Comparison of ENCODE assay signal across 14 cellular contexts in the genomic region with DNA sequence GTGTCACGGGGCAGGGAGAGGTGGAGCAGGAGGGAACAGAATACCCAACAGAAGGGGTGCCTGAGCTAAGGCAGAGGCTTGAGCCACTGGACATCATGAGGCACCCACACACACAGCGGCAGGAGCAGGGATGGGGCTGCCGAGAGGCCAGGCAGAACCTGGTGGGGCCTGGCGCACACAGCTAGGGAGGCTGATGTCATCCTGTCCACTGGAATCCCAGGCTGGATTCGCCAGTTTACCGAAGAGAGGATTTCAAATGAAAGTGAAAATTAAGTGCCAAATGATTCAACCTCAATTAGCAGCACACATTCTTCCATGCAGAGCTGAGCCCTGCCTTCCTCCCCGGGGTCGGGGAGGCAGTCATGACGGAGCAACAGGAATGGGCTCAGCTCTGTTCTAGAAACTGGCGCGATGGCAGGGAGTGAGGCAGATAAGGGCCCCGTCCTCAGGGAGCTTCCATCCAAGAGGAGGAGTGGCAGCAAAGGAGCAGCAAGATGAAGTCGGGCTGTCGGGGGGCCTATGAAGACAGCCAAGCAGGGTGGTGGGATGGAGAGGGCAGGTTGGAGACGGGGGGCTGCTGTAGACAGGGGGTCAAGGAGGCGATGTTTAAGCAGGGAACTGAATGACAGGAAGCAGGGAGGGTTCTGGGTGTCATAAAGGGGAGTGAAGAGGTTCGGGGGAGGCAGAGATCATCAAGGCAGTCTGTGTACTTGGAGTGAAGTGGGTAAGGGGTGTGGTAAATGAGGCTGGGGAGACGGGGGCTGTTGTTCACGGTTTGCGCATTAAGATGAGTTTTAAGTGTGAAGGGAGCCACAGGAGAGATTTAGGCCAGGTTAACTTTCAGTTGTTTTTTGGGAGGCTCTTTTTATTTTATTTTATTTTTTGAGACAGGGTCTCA. TPM values are rescaled to one million over a fixed set of nuclear protein-coding genes. Genes with fewer than 3 reads are reported as not detected.
A peak's percentile ranks its signal among the peaks of the same experiment; 100 is the strongest.
DNase-seq lines count a peak whose midpoint lies in the region; ATAC-seq, FAIRE-seq and TF ChIP-seq lines count a peak whose summit lies in the region.
"Had no signal": no experiment of that assay in that cellular context is flagged by ENCODE, and none has a peak within 500 bp of the region (broad histone marks: within the 10 kb centered on the region; RNA-seq: fewer than 3 reads in every experiment).

No MANE protein-coding gene starts in this region.

- H3K9me3 ChIP-seq in pancreas: no peaks in the 10 kb centered on the region

- H3K27me3 ChIP-seq in pancreas: no peaks in the 10 kb centered on the region

- H3K9me3 Mint-ChIP-seq in activated T-helper 2 cell treated with anti-CD3 and anti-CD28 coated beads, Interferon-gamma antibody, Interleukin-2, Interleukin-4, amounts not matched to agents 10 μg/mL and 5 μg/mL and 100 μg/mL, durations not matched to agents 14 hours and 24 hours and 36 hours: no peaks in the 10 kb centered on the region

- H3K4me3 Mint-ChIP-seq in activated T-helper 2 cell treated with anti-CD3 and anti-CD28 coated beads, Interferon-gamma antibody, Interleukin-2, Interleukin-4, amounts not matched to agents 10 μg/mL and 5 μg/mL and 100 μg/mL, durations not matched to agents 14 hours and 24 hours and 36 hours (ENCODE audit: low read depth): peak overlapping the region; percentile 80

- peak overlapping the region; percentile 94 for H3K27ac Mint-ChIP-seq in activated T-helper 2 cell treated with anti-CD3 and anti-CD28 coated beads, Interferon-gamma antibody, Interleukin-2, Interleukin-4, amounts not matched to agents 10 μg/mL and 5 μg/mL and 100 μg/mL, durations not matched to agents 14 hours and 24 hours and 36 hours

- TF ChIP-seq POLR2A in GM18951 (IDR thresholded peaks at IDR 0.05; ENCODE audit: extremely low read depth, insufficient read depth, insufficient read length): peak; percentile 19

- peaks cover 96% of the 10 kb centered on the region for H3K36me3 Mint-ChIP-seq in activated T-helper 2 cell treated with anti-CD3 and anti-CD28 coated beads, Interferon-gamma antibody, Interleukin-2, Interleukin-4, amounts not matched to agents 10 μg/mL and 5 μg/mL and 100 μg/mL, durations not matched to agents 14 hours and 24 hours and 36 hours (ENCODE audit: low read depth)

- no peak for FAIRE-seq in pancreas (lab: Jason Lieb, UNC)

- intact Hi-C loops in activated T-helper 2 cell treated with anti-CD3 and anti-CD28 coated beads, Interferon-gamma antibody, Interleukin-2, Interleukin-4, amounts not matched to agents 10 μg/mL and 5 μg/mL and 100 μg/mL, durations not matched to agents 14 hours and 24 hours and 36 hours (cut with micrococcal nuclease): loop anchor here (10.0 kb wide), 1 partner anchor 367 kb away; a partner anchor contains a TSS
- intact Hi-C loops in pancreas (cut with DNase I): no loop called here

- ATAC-seq in pancreas: no peak
- ATAC-seq in HG02642 (IDR thresholded peaks at IDR 0.05; ENCODE audit: poor library complexity, unreplicated experiment): no peak

- H3K36me3 ChIP-seq in pancreas: no peaks in the 10 kb centered on the region

- WGBS in pancreas, 2 donors: 66 to 70% methylated on average over 20 of the region's 20 CpGs

- in situ Hi-C loops in GM18951 (cut with MboI; ENCODE audit: low sequenced_read_pairs, unreplicated experiment): no loop called here

- peaks cover 89% of the 10 kb centered on the region for H3K4me1 Mint-ChIP-seq in activated T-helper 2 cell treated with anti-CD3 and anti-CD28 coated beads, Interferon-gamma antibody, Interleukin-2, Interleukin-4, amounts not matched to agents 10 μg/mL and 5 μg/mL and 100 μg/mL, durations not matched to agents 14 hours and 24 hours and 36 hours (ENCODE audit: low read depth)

- no peaks in the 10 kb centered on the region for H3K4me1 ChIP-seq in pancreas

- no peaks in the 10 kb centered on the region for H3K27me3 Mint-ChIP-seq in activated T-helper 2 cell treated with anti-CD3 and anti-CD28 coated beads, Interferon-gamma antibody, Interleukin-2, Interleukin-4, amounts not matched to agents 10 μg/mL and 5 μg/mL and 100 μg/mL, durations not matched to agents 14 hours and 24 hours and 36 hours (ENCODE audit: low read depth)

- H3K27ac ChIP-seq in pancreas: no peak overlapping the region

- DNase-seq in AG08395 (ENCODE audit: low spot score): peak; percentile 50
- no peak for DNase-seq in activated T-helper 2 cell treated with anti-CD3 and anti-CD28 coated beads, Interferon-gamma antibody, Interleukin-2, Interleukin-4, amounts not matched to agents 10 μg/mL and 5 μg/mL and 100 μg/mL, durations not matched to agents 14 hours and 24 hours and 36 hours (ENCODE audit: low spot score)
- DNase-seq in kidney tubule cell (ENCODE audit: low spot score): peak; percentile 25
- DNase-seq in hypothalamus (lab: John Stamatoyannopoulos, UW): no peak
- no peak for DNase-seq in midbrain (lab: John Stamatoyannopoulos, UW)
- no peak for DNase-seq in pancreas
- DNase-seq: activated gamma-delta T cell, COR-L47, Kasumi-1, NCI-H345 had no signal

- no peak for TF ChIP-seq CTCF in pancreas (IDR thresholded peaks at IDR 0.05)

- no peak overlapping the region for H3K4me3 ChIP-seq in pancreas

RNA-seq across cellular contexts. Expression of a gene that starts 6.4 kb away (rescaled TPM):
- 499 and 506 TPM in 2 replicates for total RNA-seq in activated T-helper 2 cell treated with anti-CD3 and anti-CD28 coated beads, Interferon-gamma antibody, Interleukin-2, Interleukin-4, amounts not matched to agents 10 μg/mL and 5 μg/mL and 100 μg/mL, durations not matched to agents 14 hours and 24 hours and 36 hours
- total RNA-seq in pancreas: 10 to 100 TPM in 1 of 6 donors, 1 to 10 TPM in 4, under 1 TPM in 1; 0.91 to 12.8 (median 3.2) TPM
- 1 to 10 TPM; 2.2 to 3.7 TPM for polyA plus RNA-seq in pancreas

RNA-seq across cellular contexts. Expression of a gene that starts 25.3 kb away (rescaled TPM):
- 0.64 and 0.75 TPM in 2 replicates for total RNA-seq in activated T-helper 2 cell treated with anti-CD3 and anti-CD28 coated beads, Interferon-gamma antibody, Interleukin-2, Interleukin-4, amounts not matched to agents 10 μg/mL and 5 μg/mL and 100 μg/mL, durations not matched to agents 14 hours and 24 hours and 36 hours
- 1 to 10 TPM in 3 of 6 donors, under 1 TPM in 3; 0.32 to 1.6 (median 0.94) TPM for total RNA-seq in pancreas
- 1 to 10 TPM; 3.3 to 8.7 TPM for polyA plus RNA-seq in pancreas
- total RNA-seq: kidney epithelial cell, pulmonary artery endothelial cell had no signal

RNA-seq across cellular contexts. Expression of a gene that starts 44.7 kb away (rescaled TPM):
- total RNA-seq in activated T-helper 2 cell treated with anti-CD3 and anti-CD28 coated beads, Interferon-gamma antibody, Interleukin-2, Interleukin-4, amounts not matched to agents 10 μg/mL and 5 μg/mL and 100 μg/mL, durations not matched to agents 14 hours and 24 hours and 36 hours: 45.9 and 49.8 TPM in 2 replicates
- 10 to 100 TPM in 2 of 6 donors, 1 to 10 TPM in 3, under 1 TPM in 1; 0.79 to 12.0 (median 3.4) TPM for total RNA-seq in pancreas
- polyA plus RNA-seq in pancreas: 1 to 10 TPM; 2.0 to 3.5 TPM
- total RNA-seq: kidney epithelial cell had no signal

RNA-seq across cellular contexts. Expression of a gene that starts 49.6 kb away (rescaled TPM):
- total RNA-seq in activated T-helper 2 cell treated with anti-CD3 and anti-CD28 coated beads, Interferon-gamma antibody, Interleukin-2, Interleukin-4, amounts not matched to agents 10 μg/mL and 5 μg/mL and 100 μg/mL, durations not matched to agents 14 hours and 24 hours and 36 hours: 7.5 and 7.7 TPM in 2 replicates
- total RNA-seq in pancreas: 1 to 10 TPM; 1.2 to 8.0 (median 2.1) TPM
- 10 to 100 TPM in 1 of 2 donors, 1 to 10 TPM in 1; 9.8 to 10.9 TPM for polyA plus RNA-seq in pancreas

Comparison
In these comparisons a context has a peak if more than half of its experiments do, and no peak if none do; other contexts are left out.
1. DNase-seq: peak in AG08395 (single experiment) and kidney tubule cell (single experiment); none in activated T-helper 2 cell treated with anti-CD3 and anti-CD28 coated beads, Interferon-gamma antibody, Interleukin-2, Interleukin-4, amounts not matched to agents 10 μg/mL and 5 μg/mL and 100 μg/mL, durations not matched to agents 14 hours and 24 hours and 36 hours (single experiment), hypothalamus (0 of 51), midbrain (single experiment) and pancreas (0 of 6).
2. RNA of a gene that starts 6.4 kb away (total RNA-seq): 499 to 506 TPM in activated T-helper 2 cell treated with anti-CD3 and anti-CD28 coated beads, Interferon-gamma antibody, Interleukin-2, Interleukin-4, amounts not matched to agents 10 μg/mL and 5 μg/mL and 100 μg/mL, durations not matched to agents 14 hours and 24 hours and 36 hours; 0.91 to 12.8 TPM in pancreas; every median in the first group is over 10 times any median in the second.